In the genomic region with DNA sequence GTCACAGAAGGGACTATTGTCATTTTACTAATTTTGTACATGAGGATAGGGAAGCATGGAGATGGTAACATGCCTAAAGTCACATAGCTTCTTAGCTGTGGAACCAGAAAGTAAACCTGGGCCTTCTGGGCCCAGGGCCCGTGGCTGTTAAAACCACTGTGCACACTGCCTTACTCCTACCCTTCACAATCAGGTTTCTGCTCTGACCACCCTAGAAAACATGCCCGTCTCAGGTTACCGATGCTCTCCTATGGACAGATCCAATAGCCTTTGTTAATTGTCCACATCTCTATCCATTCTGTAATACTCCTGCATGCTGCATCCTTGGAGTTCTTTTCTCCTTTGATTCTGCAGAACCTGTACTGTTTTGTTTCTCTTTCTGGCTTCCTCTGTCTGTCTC, we compare ENCODE assay signal across 26 cellular contexts.
"Had no signal": no experiment of that assay in that cellular context is flagged by ENCODE, and none has a peak within 500 bp of the region (broad histone marks: within the 10 kb centered on the region; RNA-seq: fewer than 3 reads in every experiment).

No MANE protein-coding gene starts in this region.

- H3K36me3 ChIP-seq: gastroesophageal sphincter, heart right ventricle, left lung, pancreas, right lobe of liver, suprapubic skin, transverse colon, upper lobe of right lung had no signal

- H3K4me1 ChIP-seq: gastroesophageal sphincter, left lung, pancreas, right lobe of liver, suprapubic skin, transverse colon, upper lobe of right lung had no signal

- H3K4me3 ChIP-seq: gastroesophageal sphincter, heart right ventricle, left lung, pancreas, right lobe of liver, suprapubic skin, transverse colon, upper lobe of right lung had no signal

- H3K27me3 ChIP-seq: foreskin keratinocyte, heart right ventricle, left lung, pancreas, right lobe of liver, suprapubic skin, transverse colon, upper lobe of right lung had no signal

- H3K27ac ChIP-seq: gastroesophageal sphincter, heart right ventricle, left lung, pancreas, right lobe of liver, suprapubic skin, transverse colon, upper lobe of right lung had no signal

- H3K27ac Mint-ChIP-seq: naive thymus-derived CD4-positive, alpha-beta T cell; nephron; stimulated activated naive CD8-positive, alpha-beta T cell treated with anti-CD3 and anti-CD28 coated beads, Interleukin-15, amount 100 ng/mL, for 72 hours had no signal

- ATAC-seq: foreskin keratinocyte; gastroesophageal sphincter; heart right ventricle; left cardiac atrium; left lung; naive thymus-derived CD4-positive, alpha-beta T cell; pancreas; right lobe of liver; stimulated activated naive CD8-positive, alpha-beta T cell treated with anti-CD3 and anti-CD28 coated beads, Interleukin-15, amount 100 ng/mL, for 72 hours; upper lobe of right lung had no signal

- H3K27me3 Mint-ChIP-seq: stimulated activated naive CD8-positive, alpha-beta T cell treated with anti-CD3 and anti-CD28 coated beads, Interleukin-15, amount 100 ng/mL, for 72 hours had no signal

- H3K4me3 Mint-ChIP-seq: naive thymus-derived CD4-positive, alpha-beta T cell; nephron; stimulated activated naive CD8-positive, alpha-beta T cell treated with anti-CD3 and anti-CD28 coated beads, Interleukin-15, amount 100 ng/mL, for 72 hours had no signal

- DNase-seq: cortex of kidney; foreskin keratinocyte; glutamatergic neuron; heart right ventricle; hippocampal formation; left cardiac atrium; left lung; mesendoderm; midbrain; naive thymus-derived CD4-positive, alpha-beta T cell; occipital lobe; pancreas; retina; right lobe of liver; small intestine; stimulated activated CD4-positive, alpha-beta T cell treated with anti-CD3 and anti-CD28 coated beads, Interleukin-12 subunit alpha, Interleukin-12 subunit beta, amount 100 ng/mL, for 4 hours; stimulated activated CD4-positive, alpha-beta T cell treated with anti-CD3 and anti-CD28 coated beads, Interleukin-1b, Interleukin-23, amount 100 ng/mL, for 48 hours; stimulated activated CD4-positive, alpha-beta T cell treated with anti-CD3 and anti-CD28 coated beads, Interleukin-4, amount 100 ng/mL, for 1 hour; stimulated activated CD8-positive, alpha-beta memory T cell treated with anti-CD3 and anti-CD28 coated beads, Interleukin-4, amount 100 ng/mL, for 48 hours; stimulated activated naive CD4-positive, alpha-beta T cell; stimulated activated naive CD8-positive, alpha-beta T cell treated with anti-CD3 and anti-CD28 coated beads, Interleukin-15, amount 100 ng/mL, for 72 hours; transverse colon; upper lobe of right lung had no signal

- H3K9me3 ChIP-seq: left lung, pancreas, right lobe of liver, suprapubic skin, transverse colon, upper lobe of right lung had no signal

- H3K4me1 Mint-ChIP-seq: naive thymus-derived CD4-positive, alpha-beta T cell; stimulated activated naive CD8-positive, alpha-beta T cell treated with anti-CD3 and anti-CD28 coated beads, Interleukin-15, amount 100 ng/mL, for 72 hours had no signal
